Comparison of ENCODE assay signal across 17 cellular contexts in genomic region chr5:150077060-150077459, GRCh38. TPM values are rescaled to one million over a fixed set of nuclear protein-coding genes. Genes with fewer than 3 reads are reported as not detected.
A peak's percentile ranks its signal among the peaks of the same experiment; 100 is the strongest.
DNase-seq lines count a peak whose midpoint lies in the region; ATAC-seq lines count a peak whose summit lies in the region.
"Had no signal": no experiment of that assay in that cellular context is flagged by ENCODE, and none has a peak within 500 bp of the region (broad histone marks: within the 10 kb centered on the region; RNA-seq: fewer than 3 reads in every experiment).

No MANE protein-coding gene starts in this region.

- no peak overlapping the region for H3K27ac Mint-ChIP-seq in activated CD8-positive, alpha-beta memory T cell treated with anti-CD3 and anti-CD28 coated beads, Interleukin-2, amount 10 ng/mL, durations not matched to agents 7 days and 5 days
- H3K27ac Mint-ChIP-seq in effector memory CD8-positive, alpha-beta T cell, result no peak overlapping the region
- H3K27ac Mint-ChIP-seq: CD4-positive, CD25-positive, alpha-beta regulatory T cell; H9 had no signal

- intact Hi-C loops in cardiac septum (cut with DNase I) (no loop called here), Right ventricle myocardium inferior (cut with DNase I) (no loop called here)

- ATAC-seq in Right ventricle myocardium inferior (no peak), GM19467 (IDR thresholded peaks at IDR 0.05; ENCODE audit: unreplicated experiment) (no peak)
- ATAC-seq in activated CD8-positive, alpha-beta memory T cell treated with anti-CD3 and anti-CD28 coated beads, Interleukin-2, amount 10 ng/mL, durations not matched to agents 7 days and 5 days, result no peak
- no peak for ATAC-seq in effector memory CD8-positive, alpha-beta T cell (replicated peaks)

- H3K36me3 Mint-ChIP-seq in activated CD8-positive, alpha-beta memory T cell treated with anti-CD3 and anti-CD28 coated beads, Interleukin-2, amount 10 ng/mL, durations not matched to agents 7 days and 5 days, result no peaks in the 10 kb centered on the region
- peaks cover 5% of the 10 kb centered on the region for H3K36me3 Mint-ChIP-seq in effector memory CD8-positive, alpha-beta T cell (ENCODE audit: insufficient read depth)
- H3K36me3 Mint-ChIP-seq: CD4-positive, CD25-positive, alpha-beta regulatory T cell had no signal

- H3K4me1 Mint-ChIP-seq in activated CD8-positive, alpha-beta memory T cell treated with anti-CD3 and anti-CD28 coated beads, Interleukin-2, amount 10 ng/mL, durations not matched to agents 7 days and 5 days, result peaks cover 2% of the 10 kb centered on the region
- no peaks in the 10 kb centered on the region for H3K4me1 Mint-ChIP-seq in effector memory CD8-positive, alpha-beta T cell (ENCODE audit: low read depth in 2 of 2)
- H3K4me1 Mint-ChIP-seq: CD4-positive, CD25-positive, alpha-beta regulatory T cell had no signal

- DNase-seq in cardiac septum (ENCODE audit: low spot score) (peak; percentile 67), Right ventricle myocardium inferior (ENCODE audit: missing footprints) (no peak), mesenteric fat pad (ENCODE audit: low spot score) (peak; percentile 88), ureter (ENCODE audit: low spot score) (peak; percentile 23), activated T-cell treated with anti-CD3 and anti-CD28 coated beads for 4 hours (no peak)
- DNase-seq in activated CD8-positive, alpha-beta memory T cell treated with anti-CD3 and anti-CD28 coated beads, Interleukin-2, amount 10 ng/mL, durations not matched to agents 7 days and 5 days, result peak; percentile 16
- no peak for DNase-seq in effector memory CD8-positive, alpha-beta T cell
- DNase-seq: AML-193; CD4-positive, CD25-positive, alpha-beta regulatory T cell; EL; H9; NCI-H1930; NCI-H446; NCI-H69; NK-92 treated with Interleukin-12 subunit alpha and Interleukin-12 subunit beta, amount 100 ng/mL, for 24 hours had no signal

- H3K4me3 Mint-ChIP-seq in activated CD8-positive, alpha-beta memory T cell treated with anti-CD3 and anti-CD28 coated beads, Interleukin-2, amount 10 ng/mL, durations not matched to agents 7 days and 5 days, result no peak overlapping the region
- H3K4me3 Mint-ChIP-seq in effector memory CD8-positive, alpha-beta T cell, result no peak overlapping the region
- H3K4me3 Mint-ChIP-seq: CD4-positive, CD25-positive, alpha-beta regulatory T cell; H9 had no signal

- no peaks in the 10 kb centered on the region for H3K9me3 Mint-ChIP-seq in activated CD8-positive, alpha-beta memory T cell treated with anti-CD3 and anti-CD28 coated beads, Interleukin-2, amount 10 ng/mL, durations not matched to agents 7 days and 5 days (ENCODE audit: low read depth)
- no peaks in the 10 kb centered on the region for H3K9me3 Mint-ChIP-seq in effector memory CD8-positive, alpha-beta T cell
- H3K9me3 Mint-ChIP-seq: H9 had no signal

- CTCF ChIA-PET in activated CD8-positive, alpha-beta memory T cell treated with anti-CD3 and anti-CD28 coated beads, Interleukin-2, amount 10 ng/mL, durations not matched to agents 7 days and 5 days (lab: Charles Lee), result interaction anchor here (1.6 kb wide), 1 partner anchor 8 kb away, joined by 3 read pairs; no protein-coding TSS in a partner anchor

- peaks cover 16% of the 10 kb centered on the region for H3K27me3 Mint-ChIP-seq in activated CD8-positive, alpha-beta memory T cell treated with anti-CD3 and anti-CD28 coated beads, Interleukin-2, amount 10 ng/mL, durations not matched to agents 7 days and 5 days
- H3K27me3 Mint-ChIP-seq in effector memory CD8-positive, alpha-beta T cell, result peaks cover 2 to 31% of the 10 kb centered on the region in 2 donors

RNA-seq across cellular contexts. Expression of gene CSF1R, which starts 9.3 kb away (rescaled TPM):
- total RNA-seq in cardiac septum, result 11.9 TPM
- 21.9 TPM for total RNA-seq in Right ventricle myocardium inferior
- under 1 TPM in 1 of 2 experiments, not detected in 1; 0.26 TPM for total RNA-seq in activated CD8-positive, alpha-beta memory T cell treated with anti-CD3 and anti-CD28 coated beads, Interleukin-2, amount 10 ng/mL, durations not matched to agents 7 days and 5 days
- total RNA-seq in mesenteric fat pad, result 58.6 TPM
- 16.9 TPM for total RNA-seq in ureter
- total RNA-seq: CD4-positive, CD25-positive, alpha-beta regulatory T cell; OCI-LY7 had no signal

Comparison
In these comparisons a context has a peak if more than half of its experiments do, and no peak if none do; other contexts are left out.
1. DNase-seq: peak in cardiac septum (single experiment), activated CD8-positive, alpha-beta memory T cell treated with anti-CD3 and anti-CD28 coated beads, Interleukin-2, amount 10 ng/mL, durations not matched to agents 7 days and 5 days (single experiment), mesenteric fat pad (single experiment) and ureter (single experiment); none in Right ventricle myocardium inferior (single experiment), effector memory CD8-positive, alpha-beta T cell (0 of 3) and activated T-cell treated with anti-CD3 and anti-CD28 coated beads for 4 hours (single experiment).
2. RNA of gene CSF1R, which starts 9.3 kb away (total RNA-seq): 58.6 TPM in mesenteric fat pad (single experiment), 21.9 TPM in Right ventricle myocardium inferior (single experiment), 16.9 TPM in ureter (single experiment) and 11.9 TPM in cardiac septum (single experiment); 0.26 TPM in activated CD8-positive, alpha-beta memory T cell treated with anti-CD3 and anti-CD28 coated beads, Interleukin-2, amount 10 ng/mL, durations not matched to agents 7 days and 5 days; every median in the first group is over 10 times any median in the second.